Comparison of ENCODE assay signal across 8 cellular contexts in the genomic region with DNA sequence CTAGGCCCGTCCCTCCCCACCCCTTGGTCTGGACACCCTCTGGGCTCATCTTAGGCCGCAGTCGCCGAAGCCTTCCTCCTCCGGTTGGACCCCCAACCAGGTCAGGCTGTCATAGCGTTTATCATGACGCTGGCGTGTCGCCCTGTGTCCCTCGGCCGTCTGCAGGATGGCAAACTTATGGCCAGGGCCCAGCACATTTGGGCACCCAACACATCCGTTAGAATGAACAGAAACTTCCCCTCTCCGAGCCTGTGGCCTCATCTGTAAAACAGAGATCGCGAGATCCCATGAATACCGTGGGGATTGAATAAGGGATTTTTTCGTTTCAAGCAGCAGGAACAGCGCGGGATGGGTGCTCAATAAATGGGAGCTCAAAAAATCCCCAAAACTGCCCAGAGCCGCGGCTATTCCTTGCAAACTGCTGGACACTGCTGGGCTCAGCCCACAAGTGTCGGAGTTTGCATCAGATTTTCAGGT. TPM values are rescaled to one million over a fixed set of nuclear protein-coding genes. Genes with fewer than 3 reads are reported as not detected.
DNase-seq lines count a peak whose midpoint lies in the region; ATAC-seq, FAIRE-seq and TF ChIP-seq lines count a peak whose summit lies in the region.

No MANE protein-coding gene starts in this region.

- peaks cover 43% of the 10 kb centered on the region for H3K4me1 Mint-ChIP-seq in activated naive CD4-positive, alpha-beta T cell treated with anti-CD3 and anti-CD28 coated beads, Interleukin-2, amount 10 ng/mL, durations not matched to agents 7 days and 5 days

- ATAC-seq in left cardiac atrium, result peak; percentile 35 to 49

- peak overlapping the region; percentile 76 for H3K4me3 ChIP-seq in LNCaP clone FGC (ENCODE audit: low read depth, low read length)
- H3K4me3 ChIP-seq in retinal pigment epithelial cell (ENCODE audit: low read length), result peak overlapping the region; percentile 93

- no peak for DNase-seq in activated naive CD4-positive, alpha-beta T cell treated with anti-CD3 and anti-CD28 coated beads, Interleukin-2, amount 10 ng/mL, durations not matched to agents 7 days and 5 days
- DNase-seq in activated naive CD4-positive, alpha-beta T cell (lab: John Stamatoyannopoulos, UW), result no peak
- DNase-seq in H54 (ENCODE audit: insufficient read length, low spot score) (no peak), LNCaP clone FGC (ENCODE audit: low read depth) (no peak), left cardiac atrium (no peak), retinal pigment epithelial cell (ENCODE audit: low read depth) (peak; percentile 22), NCI-H1436 treated with DMSO at 0.1 percent for 48 hours (lab: John Stamatoyannopoulos, UW) (no peak)
- peak; percentile 35 for DNase-seq in activated naive CD4-positive, alpha-beta T cell treated with anti-CD3 and anti-CD28 coated beads, Interleukin-2, amount 50 U/mL, for 16 hours

- no peaks in the 10 kb centered on the region for H3K9me3 Mint-ChIP-seq in activated naive CD4-positive, alpha-beta T cell treated with anti-CD3 and anti-CD28 coated beads, Interleukin-2, amount 10 ng/mL, durations not matched to agents 7 days and 5 days

- peak overlapping the region; percentile 100 for H3K4me3 Mint-ChIP-seq in activated naive CD4-positive, alpha-beta T cell treated with anti-CD3 and anti-CD28 coated beads, Interleukin-2, amount 10 ng/mL, durations not matched to agents 7 days and 5 days

- CTCF ChIA-PET in activated naive CD4-positive, alpha-beta T cell treated with anti-CD3 and anti-CD28 coated beads, Interleukin-2, amount 10 ng/mL, durations not matched to agents 7 days and 5 days (lab: Charles Lee), result interaction anchor here (1.2 to 3.4 kb wide), 3 partner anchors 18 to 199 kb away, joined by 3 to 13 read pairs (median 3); no protein-coding TSS in a partner anchor

- intact Hi-C loops in left cardiac atrium (cut with DNase I), result no loop called here

- 0 out of 2 replicates have a peak, but pooled peaks have one; percentile 18 for TF ChIP-seq POLR2A in H54 (IDR thresholded peaks at IDR 0.05; ENCODE audit: low read depth, low read length)

- no peaks in the 10 kb centered on the region for H3K27me3 Mint-ChIP-seq in activated naive CD4-positive, alpha-beta T cell treated with anti-CD3 and anti-CD28 coated beads, Interleukin-2, amount 10 ng/mL, durations not matched to agents 7 days and 5 days

- peak overlapping the region; percentile 99 for H3K27ac Mint-ChIP-seq in activated naive CD4-positive, alpha-beta T cell treated with anti-CD3 and anti-CD28 coated beads, Interleukin-2, amount 10 ng/mL, durations not matched to agents 7 days and 5 days

- H3K36me3 Mint-ChIP-seq in activated naive CD4-positive, alpha-beta T cell treated with anti-CD3 and anti-CD28 coated beads, Interleukin-2, amount 10 ng/mL, durations not matched to agents 7 days and 5 days, result peaks cover 25% of the 10 kb centered on the region

- TF ChIP-seq CTCF in LNCaP clone FGC (IDR thresholded peaks at IDR 0.05; ENCODE audit: control insufficient read depth, extremely low read depth, insufficient read depth) (no peak), retinal pigment epithelial cell (conservative IDR thresholded peaks at IDR 0.05; ENCODE audit: low read depth, low read length) (no peak)

- no peak for FAIRE-seq in H54 (lab: Jason Lieb, UNC)

RNA-seq across cellular contexts. Expression of gene AP5Z1, which starts 0.6 kb away (rescaled TPM):
- total RNA-seq in left cardiac atrium, result 10 to 100 TPM; 14.0 to 18.8 TPM

Comparison
In these comparisons a context has a peak if more than half of its experiments do, and no peak if none do; other contexts are left out.
1. DNase-seq: peak in activated naive CD4-positive, alpha-beta T cell treated with anti-CD3 and anti-CD28 coated beads, Interleukin-2, amount 50 U/mL, for 16 hours (single experiment) and retinal pigment epithelial cell (single experiment); none in activated naive CD4-positive, alpha-beta T cell treated with anti-CD3 and anti-CD28 coated beads, Interleukin-2, amount 10 ng/mL, durations not matched to agents 7 days and 5 days (single experiment), activated naive CD4-positive, alpha-beta T cell (0 of 4), H54 (single experiment), LNCaP clone FGC (single experiment), left cardiac atrium (single experiment) and NCI-H1436 treated with DMSO at 0.1 percent for 48 hours (single experiment).